Comparison of ENCODE assay signal across 8 cellular contexts in genomic region chr21:34889537-34890257, GRCh38.
A peak's percentile ranks its signal among the peaks of the same experiment; 100 is the strongest.
DNase-seq lines count a peak whose midpoint lies in the region; ATAC-seq, FAIRE-seq and TF ChIP-seq lines count a peak whose summit lies in the region.

No MANE protein-coding gene starts in this region.

- BruUV-seq in A673 (replicated peaks; lab: Mats Ljungman, UMichigan) = no TSS peak

- DNase-seq in A673 (ENCODE audit: low spot score) = peak; percentile 62
- no peak for DNase-seq in GM18507 (ENCODE audit: extremely low spot score, insufficient read length, low read depth)
- peak; percentile 72 for DNase-seq in NCI-H2196 treated with DMSO at 0.1 percent for 48 hours (lab: John Stamatoyannopoulos, UW; ENCODE audit: unreplicated experiment)
- DNase-seq in activated CD4-positive, alpha-beta T cell treated with anti-CD3 and anti-CD28 coated beads for 4 hours = peak; percentile 72 to 81
- DNase-seq in dermis blood vessel endothelial cell = peak; percentile 80
- DNase-seq in lung microvascular endothelial cell (ENCODE audit: low read depth in 2 of 2) = peak; percentile 84 to 85
- peak; percentile 49 for DNase-seq in stimulated activated CD8-positive, alpha-beta memory T cell treated with anti-CD3 and anti-CD28 coated beads, Interleukin-15, amount 100 ng/mL, for 1 hour (ENCODE audit: low read depth)

- TF ChIP-seq CTCF in A673 (conservative IDR thresholded peaks at IDR 0.05; ENCODE audit: low read depth, low read length) = no peak; the same call in 1 of the 2 replicates

- peaks cover 94% of the 10 kb centered on the region for H3K27me3 ChIP-seq in A673 (replicated peaks; ENCODE audit: insufficient read depth, low read depth, low read length, poor library complexity)

- peaks cover 19% of the 10 kb centered on the region for H3K4me1 ChIP-seq in A673 (ENCODE audit: insufficient read depth, low read length, poor library complexity, severe bottlenecking)

- peak; percentile 41 for FAIRE-seq in GM18507 (lab: Jason Lieb, UNC)

- intact Hi-C loops in A673 (cut with micrococcal nuclease; ENCODE audit: unreplicated experiment) = loop anchor here (5.0 to 10.0 kb wide), 2 partner anchors 953 to 1045 kb away; no protein-coding TSS in a partner anchor

- H3K36me3 ChIP-seq in A673 (ENCODE audit: insufficient read depth, low read length, poor library complexity, severe bottlenecking) = no peaks in the 10 kb centered on the region

- CTCF ChIA-PET in A673 (lab: Charles Lee) = interaction anchor here (1.2 kb wide), 2 partner anchors 144 to 951 kb away, joined by 5 to 7 read pairs; no protein-coding TSS in a partner anchor

- POLR2A ChIA-PET in A673 (lab: Charles Lee; ENCODE audit: low non-redundant PET) = interaction anchor here (0.6 kb wide), 2 partner anchors 951 to 1431 kb away, joined by 5 to 7 read pairs; partner anchors contain the start of gene MORC3

- H3K4me3 ChIP-seq in A673 (ENCODE audit: low read depth, low read length, poor library complexity, severe bottlenecking) = peak overlapping the region; percentile 40

- ATAC-seq in HG02973 (IDR thresholded peaks at IDR 0.05; ENCODE audit: unreplicated experiment) = peak; percentile 38

- no peak overlapping the region for H3K27ac ChIP-seq in A673 (ENCODE audit: low read depth, low read length, poor library complexity, severe bottlenecking)

- H3K9me3 ChIP-seq in A673 (ENCODE audit: low read depth, low read length, poor library complexity, severe bottlenecking) = no peaks in the 10 kb centered on the region
